23 cellular contexts compared by ENCODE assay signal in genomic region chr1:162161921-162162550, GRCh38.
"Had no signal": no experiment of that assay in that cellular context is flagged by ENCODE, and none has a peak within 500 bp of the region (broad histone marks: within the 10 kb centered on the region; RNA-seq: fewer than 3 reads in every experiment).

No MANE protein-coding gene starts in this region.

- H3K9me3 ChIP-seq: lower lobe of right lung, neutrophil, testis, upper lobe of left lung had no signal

- DNase-seq: activated B cell treated with CpG ODN at 0.5 μM for 24 hours; activated CD4-positive, alpha-beta memory T cell treated with anti-CD3 and anti-CD28 coated beads for 36 hours; activated CD4-positive, alpha-beta T cell treated with anti-CD3 and anti-CD28 coated beads for 4 hours; activated naive CD4-positive, alpha-beta T cell treated with Interleukin-2 at 50 U/mL for 16 hours; activated T-cell treated with anti-CD3 and anti-CD28 coated beads for 4 hours; anterior cingulate cortex; dermis blood vessel endothelial cell; effector memory CD8-positive, alpha-beta T cell; foreskin fibroblast; glutamatergic neuron; hippocampal formation; islet precursor cell; left colon; lower lobe of right lung; stimulated activated CD4-positive, alpha-beta T cell treated with anti-CD3 and anti-CD28 coated beads, Interleukin-4, amount 100 ng/mL, for 4 hours; testis; upper lobe of left lung had no signal

- H3K27me3 ChIP-seq: neutrophil, testis, upper lobe of left lung had no signal

- ATAC-seq: activated T-helper 17 cell treated with anti-CD3 and anti-CD28 coated beads, Interleukin-2, amount 50 U/mL, for 72 hours; effector memory CD8-positive, alpha-beta T cell; left colon; natural killer cell treated with Interleukin-12 subunit alpha and Interleukin-12 subunit beta and Interleukin-15 and Interleukin-18, amount 100 ng/mL, for 72 hours; sciatic nerve; stimulated activated memory B cell treated with anti-CD40 and anti-IgM and Interleukin-4, amounts not matched to agents 10 μg/mL and 1 μg/mL and 100 μg/mL, for 72 hours had no signal

- H3K27ac Mint-ChIP-seq: activated B cell treated with CpG ODN at 0.5 μM for 24 hours; activated CD4-positive, alpha-beta memory T cell treated with anti-CD3 and anti-CD28 coated beads for 36 hours; activated T-helper 17 cell treated with anti-CD3 and anti-CD28 coated beads, Interleukin-2, amount 50 U/mL, for 72 hours; effector memory CD8-positive, alpha-beta T cell; natural killer cell treated with Interleukin-12 subunit alpha and Interleukin-12 subunit beta and Interleukin-15 and Interleukin-18, amount 100 ng/mL, for 72 hours; stimulated activated memory B cell treated with anti-CD40 and anti-IgM and Interleukin-4, amounts not matched to agents 10 μg/mL and 1 μg/mL and 100 μg/mL, for 72 hours had no signal

- H3K4me3 Mint-ChIP-seq: activated B cell treated with CpG ODN at 0.5 μM for 24 hours; activated CD4-positive, alpha-beta memory T cell treated with anti-CD3 and anti-CD28 coated beads for 36 hours; activated T-helper 17 cell treated with anti-CD3 and anti-CD28 coated beads, Interleukin-2, amount 50 U/mL, for 72 hours; effector memory CD8-positive, alpha-beta T cell; natural killer cell treated with Interleukin-12 subunit alpha and Interleukin-12 subunit beta and Interleukin-15 and Interleukin-18, amount 100 ng/mL, for 72 hours; stimulated activated memory B cell treated with anti-CD40 and anti-IgM and Interleukin-4, amounts not matched to agents 10 μg/mL and 1 μg/mL and 100 μg/mL, for 72 hours had no signal

- H3K4me3 ChIP-seq: lower lobe of right lung, testis, upper lobe of left lung had no signal

- H3K36me3 ChIP-seq: lower lobe of right lung, neutrophil, upper lobe of left lung had no signal

- H3K4me1 ChIP-seq: parathyroid adenoma had no signal

- H3K4me1 Mint-ChIP-seq: activated B cell treated with CpG ODN at 0.5 μM for 24 hours; activated T-helper 17 cell treated with anti-CD3 and anti-CD28 coated beads, Interleukin-2, amount 50 U/mL, for 72 hours; stimulated activated memory B cell treated with anti-CD40 and anti-IgM and Interleukin-4, amounts not matched to agents 10 μg/mL and 1 μg/mL and 100 μg/mL, for 72 hours had no signal

- H3K36me3 Mint-ChIP-seq: activated CD4-positive, alpha-beta memory T cell treated with anti-CD3 and anti-CD28 coated beads for 36 hours; natural killer cell treated with Interleukin-12 subunit alpha and Interleukin-12 subunit beta and Interleukin-15 and Interleukin-18, amount 100 ng/mL, for 72 hours; stimulated activated memory B cell treated with anti-CD40 and anti-IgM and Interleukin-4, amounts not matched to agents 10 μg/mL and 1 μg/mL and 100 μg/mL, for 72 hours had no signal

- H3K27ac ChIP-seq: lower lobe of right lung, neutrophil, parathyroid adenoma, testis, upper lobe of left lung had no signal

- H3K9me3 Mint-ChIP-seq: activated B cell treated with CpG ODN at 0.5 μM for 24 hours; activated CD4-positive, alpha-beta memory T cell treated with anti-CD3 and anti-CD28 coated beads for 36 hours; activated T-helper 17 cell treated with anti-CD3 and anti-CD28 coated beads, Interleukin-2, amount 50 U/mL, for 72 hours; effector memory CD8-positive, alpha-beta T cell; natural killer cell treated with Interleukin-12 subunit alpha and Interleukin-12 subunit beta and Interleukin-15 and Interleukin-18, amount 100 ng/mL, for 72 hours; stimulated activated memory B cell treated with anti-CD40 and anti-IgM and Interleukin-4, amounts not matched to agents 10 μg/mL and 1 μg/mL and 100 μg/mL, for 72 hours had no signal
